In the genomic region with DNA sequence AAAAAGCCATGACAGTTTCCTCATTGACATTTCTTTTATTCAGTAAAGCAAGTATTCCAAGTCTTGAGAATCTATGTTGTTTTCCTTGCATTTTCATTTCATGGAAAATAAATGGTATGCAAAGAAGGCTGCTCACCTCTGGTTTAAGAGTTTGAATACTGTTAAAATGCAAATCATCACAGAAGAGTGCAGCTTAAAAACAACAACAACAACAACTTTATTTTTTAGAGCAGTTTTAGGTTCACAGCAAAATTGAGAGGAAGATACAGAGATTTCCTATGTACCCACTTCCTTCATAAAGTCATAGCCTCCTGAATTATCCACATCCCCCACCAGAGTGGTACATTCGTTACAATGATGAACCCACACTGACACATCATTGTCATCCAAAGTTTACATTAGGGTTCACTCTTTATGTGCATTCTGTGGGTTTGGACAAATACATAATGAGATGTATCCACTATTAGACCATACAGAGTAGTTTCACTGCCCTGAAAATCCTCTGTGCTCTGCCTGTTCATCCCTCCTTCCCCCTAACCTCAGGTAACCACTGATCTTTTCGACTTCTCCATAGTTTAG, we compare ENCODE assay signal across 24 cellular contexts. TPM values are rescaled to one million over a fixed set of nuclear protein-coding genes. Genes with fewer than 3 reads are reported as not detected.
A peak's percentile ranks its signal among the peaks of the same experiment; 100 is the strongest.
DNase-seq lines count a peak whose midpoint lies in the region; ATAC-seq, FAIRE-seq and TF ChIP-seq lines count a peak whose summit lies in the region.
"Had no signal": no experiment of that assay in that cellular context is flagged by ENCODE, and none has a peak within 500 bp of the region (broad histone marks: within the 10 kb centered on the region; RNA-seq: fewer than 3 reads in every experiment).

No MANE protein-coding gene starts in this region.

- POLR2A ChIA-PET in activated CD4-positive, alpha-beta memory T cell treated with anti-CD3 and anti-CD28 coated beads for 36 hours (lab: Charles Lee) = interaction anchor here (1.1 to 9.0 kb wide), 3 partner anchors 16 to 30 kb away, joined by 5 to 63 read pairs (median 12); no protein-coding TSS in a partner anchor
- POLR2A ChIA-PET in activated CD4-positive, alpha-beta memory T cell treated with anti-CD3 and anti-CD28 coated beads, Interleukin-2, amount 10 ng/mL, durations not matched to agents 7 days and 5 days (lab: Charles Lee) = interaction anchor here (0.8 to 28.6 kb wide), 3 partner anchors 8 to 24 kb away, joined by 3 to 1051 read pairs (median 3); no protein-coding TSS in a partner anchor
- POLR2A ChIA-PET in GM12878 (lab: Charles Lee) = interaction anchor here (0.9 to 2.8 kb wide), 8 partner anchors 8 to 266 kb away, joined by 3 to 12 read pairs (median 4); a partner anchor contains a TSS

- no TSS peak for BruUV-seq in GM12878 (replicated peaks; lab: Mats Ljungman, UMichigan)

- no peak for TF ChIP-seq RAD21 in GM12878 (IDR thresholded peaks at IDR 0.05; ENCODE audit: insufficient read depth, low read depth, low read length)

- H3K36me3 Mint-ChIP-seq in activated CD4-positive, alpha-beta memory T cell treated with anti-CD3 and anti-CD28 coated beads for 36 hours = peaks cover 46% of the 10 kb centered on the region
- peaks cover 22% of the 10 kb centered on the region for H3K36me3 Mint-ChIP-seq in activated CD4-positive, alpha-beta memory T cell treated with anti-CD3 and anti-CD28 coated beads, Interleukin-2, amount 10 ng/mL, durations not matched to agents 7 days and 5 days (ENCODE audit: low read depth)
- no peaks in the 10 kb centered on the region for H3K36me3 Mint-ChIP-seq in activated naive CD8-positive, alpha-beta T cell
- peaks cover 26% of the 10 kb centered on the region for H3K36me3 Mint-ChIP-seq in activated naive CD8-positive, alpha-beta T cell treated with anti-CD3 and anti-CD28 coated beads, Interleukin-2, amount 50 U/mL, for 24 hours (ENCODE audit: low read depth)
- H3K36me3 Mint-ChIP-seq in progenitor cell of endocrine pancreas (ENCODE audit: insufficient read depth) (no peaks in the 10 kb centered on the region), glutamatergic neuron (ENCODE audit: unreplicated experiment) (no peaks in the 10 kb centered on the region)

- H3K4me3 Mint-ChIP-seq in activated CD4-positive, alpha-beta memory T cell treated with anti-CD3 and anti-CD28 coated beads for 36 hours = no peak overlapping the region
- no peak overlapping the region for H3K4me3 Mint-ChIP-seq in activated CD4-positive, alpha-beta memory T cell treated with anti-CD3 and anti-CD28 coated beads, Interleukin-2, amount 10 ng/mL, durations not matched to agents 7 days and 5 days
- H3K4me3 Mint-ChIP-seq in activated naive CD8-positive, alpha-beta T cell = no peak overlapping the region
- H3K4me3 Mint-ChIP-seq in activated naive CD8-positive, alpha-beta T cell treated with anti-CD3 and anti-CD28 coated beads, Interleukin-2, amount 50 U/mL, for 24 hours = no peak overlapping the region
- H3K4me3 Mint-ChIP-seq in progenitor cell of endocrine pancreas (ENCODE audit: low read depth) (no peak overlapping the region), glutamatergic neuron (ENCODE audit: unreplicated experiment) (no peak overlapping the region)

- intact Hi-C loops in activated CD4-positive, alpha-beta memory T cell treated with anti-CD3 and anti-CD28 coated beads for 36 hours (cut with micrococcal nuclease) = no loop called here
- intact Hi-C loops in GM12878 (cut with micrococcal nuclease; ENCODE audit: unreplicated experiment) = no loop called here

- H3K36me3 ChIP-seq in GM12878 (ENCODE audit: control insufficient read depth in 2 of 2, insufficient read depth in 2 of 2, low read length in 1 of 2) = no peaks in the 10 kb centered on the region
- H3K36me3 ChIP-seq: MG63 had no signal

- SMC1A ChIA-PET in GM12878 (lab: Charles Lee; ENCODE audit: uncharacterized antibody, unreplicated experiment) = interaction anchor here (1.0 to 6.8 kb wide), 11 partner anchors 7 to 84 kb away, joined by 3 to 72 read pairs (median 5); no protein-coding TSS in a partner anchor

- no peak for TF ChIP-seq EP300 in GM12878 (IDR thresholded peaks at IDR 0.05; ENCODE audit: borderline replicate concordance in 1 of 2, control insufficient read depth in 1 of 2, low read depth in 2 of 2, low read length in 2 of 2)

- H3K4me3 ChIP-seq in GM12878 = no peak overlapping the region
- H3K4me3 ChIP-seq: GM23248, MG63 had no signal

- in situ Hi-C loops in GM12878 (cut with MboI) = no loop called here

- no peaks in the 10 kb centered on the region for H3K79me2 ChIP-seq in GM12878 (ENCODE audit: control insufficient read depth, insufficient read depth, low read length)

- no peak for DNase-seq in activated CD4-positive, alpha-beta memory T cell treated with anti-CD3 and anti-CD28 coated beads for 36 hours
- no peak for DNase-seq in activated CD4-positive, alpha-beta memory T cell treated with anti-CD3 and anti-CD28 coated beads, Interleukin-2, amount 10 ng/mL, durations not matched to agents 7 days and 5 days
- no peak for DNase-seq in activated naive CD8-positive, alpha-beta T cell treated with anti-CD3 and anti-CD28 coated beads, Interleukin-2, amount 50 U/mL, for 24 hours
- DNase-seq in GM12878 (ENCODE audit: low read depth, low spot score) (no peak), progenitor cell of endocrine pancreas (ENCODE audit: low spot score, unreplicated experiment) (no peak), glutamatergic neuron (no peak)
- DNase-seq: Calu3, DMS79 treated with DMSO at 0.1 percent for 48 hours, GF-D8, GM23248, H7, KG1, MG63, NCI-H1105 treated with DMSO at 0.1 percent for 48 hours, NCI-H2029, NCI-H446, NCI-H524 treated with DMSO at 0.1 percent for 48 hours, RPMI8226, SHP77 had no signal

- RAD21 ChIA-PET in GM12878 (lab: Charles Lee; ENCODE audit: unreplicated experiment) = interaction anchor here (1.2 to 5.5 kb wide), 5 partner anchors 13 to 55 kb away, joined by 3 to 49 read pairs (median 26); no protein-coding TSS in a partner anchor

- no peak for FAIRE-seq in GM12878 (lab: Jason Lieb, UNC)

- no peaks in the 10 kb centered on the region for H4K20me1 ChIP-seq in GM12878 (ENCODE audit: control insufficient read depth, insufficient read depth)

- TF ChIP-seq CTCF in GM12878 (IDR thresholded peaks at IDR 0.05 in 2 of 3, conservative IDR thresholded peaks at IDR 0.05 in 1 of 3; ENCODE audit: control insufficient read depth in 2 of 3, extremely low read depth in 1 of 3, insufficient read depth in 1 of 3, low read depth in 3 of 3, low read length in 3 of 3) (no peak), progenitor cell of endocrine pancreas (IDR thresholded peaks at IDR 0.05; ENCODE audit: unreplicated experiment) (no peak), glutamatergic neuron (IDR thresholded peaks at IDR 0.05; ENCODE audit: partially characterized antibody, unreplicated experiment) (no peak)

- no peak overlapping the region for H3K9ac ChIP-seq in GM12878 (ENCODE audit: control insufficient read depth, insufficient read depth, low read length)
- H3K9ac ChIP-seq: GM23248 had no signal

- no peak overlapping the region for H2AFZ ChIP-seq in GM12878 (ENCODE audit: control insufficient read depth, low read depth, low read length)
- H2AFZ ChIP-seq: GM23248 had no signal

- no peaks in the 10 kb centered on the region for H3K27me3 Mint-ChIP-seq in activated CD4-positive, alpha-beta memory T cell treated with anti-CD3 and anti-CD28 coated beads for 36 hours
- H3K27me3 Mint-ChIP-seq in activated CD4-positive, alpha-beta memory T cell treated with anti-CD3 and anti-CD28 coated beads, Interleukin-2, amount 10 ng/mL, durations not matched to agents 7 days and 5 days = no peaks in the 10 kb centered on the region
- no peaks in the 10 kb centered on the region for H3K27me3 Mint-ChIP-seq in activated naive CD8-positive, alpha-beta T cell
- no peaks in the 10 kb centered on the region for H3K27me3 Mint-ChIP-seq in activated naive CD8-positive, alpha-beta T cell treated with anti-CD3 and anti-CD28 coated beads, Interleukin-2, amount 50 U/mL, for 24 hours
- H3K27me3 Mint-ChIP-seq in progenitor cell of endocrine pancreas = peaks cover 4% of the 10 kb centered on the region
- H3K27me3 Mint-ChIP-seq in glutamatergic neuron (ENCODE audit: unreplicated experiment) = no peaks in the 10 kb centered on the region

- 18% methylated on average over 2 of the region's 2 CpGs for WGBS in GM12878 (ENCODE audit: insufficient coverage, insufficient replicate concordance, low lambda C conversion rate, missing lambda C conversion rate)

- H3K4me1 Mint-ChIP-seq in activated CD4-positive, alpha-beta memory T cell treated with anti-CD3 and anti-CD28 coated beads for 36 hours (ENCODE audit: low read depth) = peaks cover 66% of the 10 kb centered on the region
- H3K4me1 Mint-ChIP-seq in activated CD4-positive, alpha-beta memory T cell treated with anti-CD3 and anti-CD28 coated beads, Interleukin-2, amount 10 ng/mL, durations not matched to agents 7 days and 5 days = peaks cover 70% of the 10 kb centered on the region
- H3K4me1 Mint-ChIP-seq in activated naive CD8-positive, alpha-beta T cell (ENCODE audit: low read depth) = peaks cover 51% of the 10 kb centered on the region
- peaks cover 56% of the 10 kb centered on the region for H3K4me1 Mint-ChIP-seq in activated naive CD8-positive, alpha-beta T cell treated with anti-CD3 and anti-CD28 coated beads, Interleukin-2, amount 50 U/mL, for 24 hours
- H3K4me1 Mint-ChIP-seq in progenitor cell of endocrine pancreas (ENCODE audit: low read depth) = peaks cover 10% of the 10 kb centered on the region
- no peaks in the 10 kb centered on the region for H3K4me1 Mint-ChIP-seq in glutamatergic neuron (ENCODE audit: low read depth, unreplicated experiment)

- H3K4me2 ChIP-seq in GM12878 (ENCODE audit: control insufficient read depth, insufficient read depth) = no peak overlapping the region

- CTCF ChIA-PET in activated CD4-positive, alpha-beta memory T cell treated with anti-CD3 and anti-CD28 coated beads for 36 hours (lab: Charles Lee) = interaction anchor here (0.6 to 1.1 kb wide), 2 partner anchors 10 to 61 kb away, joined by 3 to 4 read pairs; no protein-coding TSS in a partner anchor
- CTCF ChIA-PET in activated CD4-positive, alpha-beta memory T cell treated with anti-CD3 and anti-CD28 coated beads, Interleukin-2, amount 10 ng/mL, durations not matched to agents 7 days and 5 days (lab: Charles Lee) = interaction anchor here (1.0 to 2.3 kb wide), 5 partner anchors 11 to 55 kb away, joined by 3 to 7 read pairs (median 3); no protein-coding TSS in a partner anchor
- CTCF ChIA-PET in GM12878 (lab: Yijun Ruan, JAX) = interaction anchor here (0.7 to 7.6 kb wide), 11 partner anchors 8 to 220 kb away, joined by 4 to 68 read pairs (median 4); no protein-coding TSS in a partner anchor

- H3K9me3 Mint-ChIP-seq in activated CD4-positive, alpha-beta memory T cell treated with anti-CD3 and anti-CD28 coated beads for 36 hours = no peaks in the 10 kb centered on the region
- peaks cover 7% of the 10 kb centered on the region for H3K9me3 Mint-ChIP-seq in activated CD4-positive, alpha-beta memory T cell treated with anti-CD3 and anti-CD28 coated beads, Interleukin-2, amount 10 ng/mL, durations not matched to agents 7 days and 5 days
- H3K9me3 Mint-ChIP-seq in activated naive CD8-positive, alpha-beta T cell (ENCODE audit: low read depth) = peaks cover 6% of the 10 kb centered on the region
- peaks cover 9% of the 10 kb centered on the region for H3K9me3 Mint-ChIP-seq in activated naive CD8-positive, alpha-beta T cell treated with anti-CD3 and anti-CD28 coated beads, Interleukin-2, amount 50 U/mL, for 24 hours
- H3K9me3 Mint-ChIP-seq in progenitor cell of endocrine pancreas (ENCODE audit: low read depth) (peaks cover 6% of the 10 kb centered on the region), glutamatergic neuron (ENCODE audit: unreplicated experiment) (no peaks in the 10 kb centered on the region)

- peak overlapping the region; percentile 19 for H3K27ac Mint-ChIP-seq in activated CD4-positive, alpha-beta memory T cell treated with anti-CD3 and anti-CD28 coated beads for 36 hours
- no peak overlapping the region for H3K27ac Mint-ChIP-seq in activated CD4-positive, alpha-beta memory T cell treated with anti-CD3 and anti-CD28 coated beads, Interleukin-2, amount 10 ng/mL, durations not matched to agents 7 days and 5 days
- H3K27ac Mint-ChIP-seq in activated naive CD8-positive, alpha-beta T cell = peak overlapping the region; percentile 47
- H3K27ac Mint-ChIP-seq in activated naive CD8-positive, alpha-beta T cell treated with anti-CD3 and anti-CD28 coated beads, Interleukin-2, amount 50 U/mL, for 24 hours = no peak overlapping the region
- H3K27ac Mint-ChIP-seq in progenitor cell of endocrine pancreas = peak overlapping the region; percentile 18
- H3K27ac Mint-ChIP-seq in glutamatergic neuron (ENCODE audit: unreplicated experiment) = no peak overlapping the region

- H3K27me3 ChIP-seq in GM12878 (replicated peaks in 1 of 2; ENCODE audit: control insufficient read depth in 2 of 2, insufficient read depth in 2 of 2, low read length in 1 of 2) = no peaks in the 10 kb centered on the region

- no peak overlapping the region for H3K27ac ChIP-seq in GM12878 (ENCODE audit: control insufficient read depth, insufficient read depth)
- H3K27ac ChIP-seq: GM23248 had no signal

- peaks cover 11% of the 10 kb centered on the region for H3K4me1 ChIP-seq in GM12878 (ENCODE audit: control insufficient read depth, insufficient read depth, low read length)

- no peak for ATAC-seq in activated naive CD8-positive, alpha-beta T cell treated with anti-CD3 and anti-CD28 coated beads, Interleukin-2, amount 50 U/mL, for 24 hours
- ATAC-seq in GM12878 (no peak; the same call in 2 of the 3 replicates), HG02759 (IDR thresholded peaks at IDR 0.05; ENCODE audit: unreplicated experiment) (no peak)

- no peak for TF ChIP-seq POLR2A in GM12878 (IDR thresholded peaks at IDR 0.05; ENCODE audit: low read depth, low read length)

- H3K9me3 ChIP-seq in GM12878 (replicated peaks; ENCODE audit: control insufficient read depth, insufficient read depth, low read length) = no peaks in the 10 kb centered on the region
- H3K9me3 ChIP-seq: MG63 had no signal

RNA-seq across cellular contexts. Expression of a gene that starts 39.2 kb away (rescaled TPM):
- total RNA-seq in activated CD4-positive, alpha-beta memory T cell treated with anti-CD3 and anti-CD28 coated beads for 36 hours = 100 to 1,000 TPM; 335 to 355 TPM
- total RNA-seq in activated CD4-positive, alpha-beta memory T cell treated with anti-CD3 and anti-CD28 coated beads, Interleukin-2, amount 10 ng/mL, durations not matched to agents 7 days and 5 days = 100 to 1,000 TPM; 329 to 340 TPM
- 0.67 TPM in 1 of 2 replicates, not detected in the other for total RNA-seq in GM12878 (2013; cell fraction: nucleolus; rRNA removed)
- total RNA-seq in GM12878 (2014; rRNA removed) (1.4 and 3.1 TPM in 2 replicates), GM12878 (2014; rRNA removed; fragmentation: Illumina TruSeq; extraction: Trizol) (4.1 and 4.8 TPM in 2 replicates), GM12878 (2021) (2.4 and 2.9 TPM in 2 replicates), progenitor cell of endocrine pancreas (not detected in 2 replicates), glutamatergic neuron (ENCODE audit: unreplicated experiment) (not detected)
- not detected for polyA plus RNA-seq in GM12878 (2011; ENCODE audit: low read depth)
- polyA plus RNA-seq in GM12878 (2011; rRNA removed) (0.12 and 0.15 TPM in 2 replicates), GM12878 (2014; fragmentation: Illumina TruSeq; extraction: Trizol) (4.2 and 8.8 TPM in 2 replicates), GM12878 (2014; fragmentation: Nextera tagmentation; extraction: Ambion mirVana) (1 to 10 TPM; 3.0 to 4.3 TPM), GM12878 (2014; rRNA removed) (1.8 and 2.7 TPM in 2 replicates), GM12878 (2016; fragmentation: Nextera tagmentation; extraction: Ambion mirVana) (1 to 10 TPM; 1.1 to 1.6 TPM)
- polyA plus RNA-seq in GM12878 (2011; cell fraction: cytosol; rRNA removed) = 0.07 and 0.13 TPM in 2 replicates
- 0.15 TPM in 1 of 2 replicates, not detected in the other for polyA plus RNA-seq in GM12878 (2011; cell fraction: nucleus; rRNA removed)
- not detected in 2 replicates for polyA plus RNA-seq in GM12878 (2012)
- polyA minus RNA-seq in GM12878 (2011; rRNA and poly(A)+ RNA removed) = 0.15 TPM in 1 of 2 replicates, not detected in the other
- polyA minus RNA-seq in GM12878 (2011; cell fraction: cytosol; rRNA and poly(A)+ RNA removed) = not detected in 2 replicates
- polyA minus RNA-seq in GM12878 (2011; cell fraction: nucleus; rRNA and poly(A)+ RNA removed) = not detected in 2 replicates
- total RNA-seq: A172, Calu3, GM23248, H7, SK-MEL-5 had no signal
- polyA plus RNA-seq: BJ, GM23248 had no signal

Comparison
In these comparisons a context has a peak if more than half of its experiments do, and no peak if none do; other contexts are left out.
1. H3K27ac Mint-ChIP-seq: peak in activated CD4-positive, alpha-beta memory T cell treated with anti-CD3 and anti-CD28 coated beads for 36 hours (single experiment), activated naive CD8-positive, alpha-beta T cell (single experiment) and progenitor cell of endocrine pancreas (single experiment); none in activated CD4-positive, alpha-beta memory T cell treated with anti-CD3 and anti-CD28 coated beads, Interleukin-2, amount 10 ng/mL, durations not matched to agents 7 days and 5 days (single experiment), activated naive CD8-positive, alpha-beta T cell treated with anti-CD3 and anti-CD28 coated beads, Interleukin-2, amount 50 U/mL, for 24 hours (single experiment) and glutamatergic neuron (single experiment).
2. RNA of a gene that starts 39.2 kb away (total RNA-seq): 335 to 355 TPM in activated CD4-positive, alpha-beta memory T cell treated with anti-CD3 and anti-CD28 coated beads for 36 hours and 329 to 340 TPM in activated CD4-positive, alpha-beta memory T cell treated with anti-CD3 and anti-CD28 coated beads, Interleukin-2, amount 10 ng/mL, durations not matched to agents 7 days and 5 days; 0.67 to 4.8 TPM in GM12878, not detected in progenitor cell of endocrine pancreas and not detected in glutamatergic neuron (single experiment); every median in the first group is over 10 times any median in the second.